ENCODE assay signal across 11 cellular contexts in genomic region chr2:119049968-119050657, GRCh38.
DNase-seq lines count a peak whose midpoint lies in the region; ATAC-seq and TF ChIP-seq lines count a peak whose summit lies in the region.
"Had no signal": no experiment of that assay in that cellular context is flagged by ENCODE, and none has a peak within 500 bp of the region (broad histone marks: within the 10 kb centered on the region; RNA-seq: fewer than 3 reads in every experiment).

No MANE protein-coding gene starts in this region.

- TF ChIP-seq CTCF in GM13977 (IDR thresholded peaks at IDR 0.05; ENCODE audit: extremely low read depth, insufficient read depth, missing control alignments) (peak; percentile 14), prostate gland (IDR thresholded peaks at IDR 0.05) (no peak)

- no peak for TF ChIP-seq POLR2A in prostate gland (IDR thresholded peaks at IDR 0.05)

- no peaks in the 10 kb centered on the region for H3K27me3 ChIP-seq in prostate gland (replicated peaks; ENCODE audit: insufficient read depth)

- no peak overlapping the region for H3K4me3 ChIP-seq in prostate gland
- H3K4me3 ChIP-seq: psoas muscle, SJSA1 had no signal

- WGBS in prostate gland = 81% methylated on average over 12 of the region's 12 CpGs

- no peak overlapping the region for H3K27ac ChIP-seq in prostate gland
- H3K27ac ChIP-seq: psoas muscle, SJSA1 had no signal

- H3K9me3 ChIP-seq in prostate gland = no peaks in the 10 kb centered on the region
- H3K9me3 ChIP-seq: psoas muscle, SJSA1 had no signal

- no peaks in the 10 kb centered on the region for H3K36me3 ChIP-seq in prostate gland
- H3K36me3 ChIP-seq: SJSA1 had no signal

- intact Hi-C loops in prostate gland (cut with DNase I) = no loop called here

- no peak for ATAC-seq in HG02759 (IDR thresholded peaks at IDR 0.05; ENCODE audit: unreplicated experiment)
- ATAC-seq: activated CD8-positive, alpha-beta memory T cell treated with anti-CD3 and anti-CD28 coated beads, Interleukin-2, amount 10 ng/mL, durations not matched to agents 7 days and 5 days; psoas muscle had no signal

- no peaks in the 10 kb centered on the region for H3K4me1 ChIP-seq in prostate gland (replicated peaks)
- H3K4me1 ChIP-seq: psoas muscle, SJSA1 had no signal

- in situ Hi-C loops in GM13977 (cut with MboI; ENCODE audit: low pct_unique_long_range_greater_than_20kb, low sequenced_read_pairs, unreplicated experiment) = no loop called here

- DNase-seq in NCI-H524 (lab: John Stamatoyannopoulos, UW) (peak; percentile 5 to 61), NCI-H524 treated with DMSO at 0.1 percent for 48 hours (lab: John Stamatoyannopoulos, UW) (no peak), GM13977 (ENCODE audit: low spot score) (no peak), NCI-H82 treated with DMSO at 0.1 percent for 48 hours (lab: John Stamatoyannopoulos, UW; ENCODE audit: unreplicated experiment) (peak; percentile 2), iPS DF 4.7 (ENCODE audit: extremely low read depth, low spot score) (peak; percentile 28), prostate gland (ENCODE audit: low spot score) (no peak), AG08395 (ENCODE audit: low spot score) (no peak)
- DNase-seq: activated CD8-positive, alpha-beta memory T cell treated with anti-CD3 and anti-CD28 coated beads, Interleukin-2, amount 10 ng/mL, durations not matched to agents 7 days and 5 days; psoas muscle had no signal

Comparison
In these comparisons a context has a peak if more than half of its experiments do, and no peak if none do; other contexts are left out.
1. DNase-seq: peak in NCI-H524 (2 of 2), NCI-H82 treated with DMSO at 0.1 percent for 48 hours (single experiment) and iPS DF 4.7 (single experiment); none in NCI-H524 treated with DMSO at 0.1 percent for 48 hours (single experiment), GM13977 (single experiment), prostate gland (single experiment) and AG08395 (single experiment).